In the genomic region with DNA sequence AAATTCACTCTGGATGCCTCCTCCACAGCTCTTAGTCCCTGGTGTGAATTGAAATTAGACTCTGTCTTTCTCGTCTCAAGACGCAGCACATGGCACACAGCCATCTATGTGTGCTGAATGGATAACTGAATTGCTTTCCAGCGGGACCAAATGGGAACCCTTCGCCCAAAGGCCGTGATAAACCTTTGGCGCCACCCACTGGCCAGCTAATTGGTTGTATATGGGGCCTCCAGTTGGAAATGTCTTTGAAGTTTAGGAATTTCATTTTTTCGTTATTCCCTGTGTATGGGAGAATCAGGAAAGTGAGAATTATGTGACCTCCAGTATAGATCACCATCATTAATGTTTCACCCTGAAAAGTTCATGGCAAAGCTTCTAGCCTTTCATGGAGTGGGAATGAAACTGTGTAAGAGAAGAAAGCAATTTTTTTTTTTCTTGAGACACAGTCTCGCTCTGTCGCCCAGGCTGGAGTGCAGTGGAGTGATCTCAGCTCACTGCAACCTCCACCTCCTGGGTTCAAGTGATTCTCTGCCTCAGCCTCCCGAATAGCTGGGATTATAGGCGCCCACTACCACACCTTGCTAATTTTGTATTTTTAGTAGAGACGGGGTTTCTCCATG, we compare ENCODE assay signal across 1 cellular context.
A peak's percentile ranks its signal among the peaks of the same experiment; 100 is the strongest.
TF ChIP-seq lines count a peak whose summit lies in the region.

No MANE protein-coding gene starts in this region.

TF ChIP-seq in Ishikawa, 13 proteins besides CTCF, POLR2A, EP300 and RAD21 (continued from another document):
- TF ChIP-seq TAF1 (IDR thresholded peaks at IDR 0.05; ENCODE audit: low read depth) (no peak), CEBPB (IDR thresholded peaks at IDR 0.05) (no peak), NFIC (IDR thresholded peaks at IDR 0.05) (peak; percentile 44; the same call in 1 of the 2 replicates), TEAD4 (IDR thresholded peaks at IDR 0.05) (no peak; the same call in 1 of the 2 replicates)
